In the genomic region with DNA sequence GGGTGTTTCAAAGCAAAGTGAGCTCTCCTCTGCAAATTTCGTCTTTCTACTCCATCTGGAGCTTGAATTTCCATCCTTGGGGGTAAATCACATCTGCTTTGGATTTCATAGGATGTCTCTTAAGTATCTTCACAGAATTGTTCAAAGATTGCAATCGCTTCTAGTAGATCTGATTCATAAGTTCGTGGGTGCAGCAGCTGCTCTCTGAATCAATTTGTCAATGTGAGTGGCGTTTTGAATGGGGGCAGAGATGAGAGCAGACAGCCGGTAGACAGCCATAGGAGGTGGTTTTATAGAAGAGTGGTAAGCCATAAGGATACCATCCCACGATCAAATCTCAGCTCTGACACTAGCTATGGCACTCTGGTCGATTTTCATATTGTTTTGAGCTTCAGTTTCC, we compare ENCODE assay signal across 23 cellular contexts.
"Had no signal": no experiment of that assay in that cellular context is flagged by ENCODE, and none has a peak within 500 bp of the region (broad histone marks: within the 10 kb centered on the region; RNA-seq: fewer than 3 reads in every experiment).

No MANE protein-coding gene starts in this region.

- DNase-seq: activated CD4-positive, alpha-beta memory T cell treated with anti-CD3 and anti-CD28 coated beads for 36 hours; activated CD4-positive, alpha-beta T cell treated with anti-CD3 and anti-CD28 coated beads, Interleukin-2, amount 10 ng/mL, durations not matched to agents 7 days and 5 days; activated CD4-positive, CD25-positive, alpha-beta regulatory T cell; activated gamma-delta T cell; activated naive CD4-positive, alpha-beta T cell treated with anti-CD3 and anti-CD28 coated beads for 36 hours; activated naive CD8-positive, alpha-beta T cell treated with anti-CD3 and anti-CD28 coated beads for 36 hours; activated T-cell treated with anti-CD3 and anti-CD28 coated beads for 4 hours; activated T-cell treated with anti-CD3 and anti-CD28 coated beads, Interleukin-2, amount 50 U/mL, for 48 hours; MG63; MV-4-11; NCI-H1092 treated with DMSO at 0.1 percent for 48 hours; NCI-H1436 treated with DMSO at 0.1 percent for 48 hours; NCI-H1930; NCI-H226; NCI-H526 treated with DMSO at 0.1 percent for 48 hours; NCI-H82; RPMI8226; SK-N-SH; T-helper 1 cell had no signal

- H3K27ac ChIP-seq: VCaP had no signal

- ATAC-seq: activated T-helper 17 cell treated with anti-CD3 and anti-CD28 coated beads, Interleukin-2, amount 50 U/mL, for 72 hours; Panc1; Right ventricle myocardium inferior had no signal

- H3K9ac ChIP-seq: SK-N-SH had no signal

- H3K4me1 Mint-ChIP-seq: activated CD4-positive, alpha-beta T cell treated with anti-CD3 and anti-CD28 coated beads, Interleukin-2, amount 10 ng/mL, durations not matched to agents 7 days and 5 days; activated naive CD8-positive, alpha-beta T cell treated with anti-CD3 and anti-CD28 coated beads for 36 hours; activated T-helper 17 cell treated with anti-CD3 and anti-CD28 coated beads, Interleukin-2, amount 50 U/mL, for 72 hours had no signal

- H3K36me3 ChIP-seq: MG63 had no signal

- H3K27ac Mint-ChIP-seq: activated CD4-positive, alpha-beta memory T cell treated with anti-CD3 and anti-CD28 coated beads for 36 hours; activated CD4-positive, alpha-beta T cell treated with anti-CD3 and anti-CD28 coated beads, Interleukin-2, amount 10 ng/mL, durations not matched to agents 7 days and 5 days; activated naive CD4-positive, alpha-beta T cell treated with anti-CD3 and anti-CD28 coated beads for 36 hours; activated naive CD8-positive, alpha-beta T cell treated with anti-CD3 and anti-CD28 coated beads for 36 hours; activated T-helper 17 cell treated with anti-CD3 and anti-CD28 coated beads, Interleukin-2, amount 50 U/mL, for 72 hours had no signal

- H3K9me3 ChIP-seq: MG63, SK-N-SH had no signal

- H3K4me3 ChIP-seq: MG63 had no signal

- H3K36me3 Mint-ChIP-seq: activated CD4-positive, alpha-beta memory T cell treated with anti-CD3 and anti-CD28 coated beads for 36 hours; activated naive CD8-positive, alpha-beta T cell treated with anti-CD3 and anti-CD28 coated beads for 36 hours had no signal

- H3K9me2 ChIP-seq: SK-N-SH had no signal

- H3K9me3 Mint-ChIP-seq: activated CD4-positive, alpha-beta T cell treated with anti-CD3 and anti-CD28 coated beads, Interleukin-2, amount 10 ng/mL, durations not matched to agents 7 days and 5 days; activated T-helper 17 cell treated with anti-CD3 and anti-CD28 coated beads, Interleukin-2, amount 50 U/mL, for 72 hours had no signal

- H3K4me2 ChIP-seq: SK-N-SH had no signal

- H3K4me3 Mint-ChIP-seq: activated CD4-positive, alpha-beta memory T cell treated with anti-CD3 and anti-CD28 coated beads for 36 hours; activated CD4-positive, alpha-beta T cell treated with anti-CD3 and anti-CD28 coated beads, Interleukin-2, amount 10 ng/mL, durations not matched to agents 7 days and 5 days; activated naive CD4-positive, alpha-beta T cell treated with anti-CD3 and anti-CD28 coated beads for 36 hours; activated naive CD8-positive, alpha-beta T cell treated with anti-CD3 and anti-CD28 coated beads for 36 hours; activated T-helper 17 cell treated with anti-CD3 and anti-CD28 coated beads, Interleukin-2, amount 50 U/mL, for 72 hours had no signal
